Comparison of ENCODE assay signal across 18 cellular contexts in the genomic region with DNA sequence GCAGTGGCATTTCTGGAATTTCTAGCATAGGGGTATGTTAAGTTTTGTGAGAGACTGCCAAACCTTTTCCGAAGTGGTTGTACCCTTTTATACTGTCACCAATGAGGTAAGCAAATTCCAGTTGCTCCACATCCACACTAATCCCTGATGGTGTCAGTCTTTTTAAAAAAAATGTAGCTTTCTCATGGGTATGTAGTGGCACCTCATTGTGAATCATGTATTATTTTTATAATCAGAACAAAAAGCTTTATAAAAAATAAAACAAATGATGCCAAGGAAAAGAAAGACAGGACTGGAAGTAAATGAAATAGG.
DNase-seq lines count a peak whose midpoint lies in the region; ATAC-seq and TF ChIP-seq lines count a peak whose summit lies in the region.
"Had no signal": no experiment of that assay in that cellular context is flagged by ENCODE, and none has a peak within 500 bp of the region (broad histone marks: within the 10 kb centered on the region; RNA-seq: fewer than 3 reads in every experiment).

No MANE protein-coding gene starts in this region.

- peaks cover 6% of the 10 kb centered on the region for H3K36me3 Mint-ChIP-seq in MCF 10A (ENCODE audit: insufficient read depth, unreplicated experiment)
- no peaks in the 10 kb centered on the region for H3K36me3 Mint-ChIP-seq in CD8-positive, alpha-beta T cell

- no peak for ATAC-seq in CD8-positive, alpha-beta T cell
- ATAC-seq: A549 had no signal

- peak overlapping the region; percentile 27 for H3K27ac Mint-ChIP-seq in MCF 10A (ENCODE audit: low read depth, unreplicated experiment)
- H3K27ac Mint-ChIP-seq in CD8-positive, alpha-beta T cell, result no peak overlapping the region
- H3K27ac Mint-ChIP-seq: CD8-positive, alpha-beta memory T cell; HFFc6 had no signal

- no peak for TF ChIP-seq CTCF in MCF 10A (IDR thresholded peaks at IDR 0.05; ENCODE audit: unreplicated experiment)
- no peak for TF ChIP-seq CTCF in breast epithelium (IDR thresholded peaks at IDR 0.05)
- TF ChIP-seq CTCF in retinal pigment epithelial cell (conservative IDR thresholded peaks at IDR 0.05; ENCODE audit: low read depth, low read length), result no peak
- no peak for TF ChIP-seq CTCF in CD8-positive, alpha-beta T cell (IDR thresholded peaks at IDR 0.05)

- POLR2A ChIA-PET in MCF 10A (lab: Yijun Ruan, JAX), result interaction anchor here (1.0 kb wide), 1 partner anchor 184 kb away, joined by 3 read pairs; no protein-coding TSS in a partner anchor
- POLR2A ChIA-PET in CD8-positive, alpha-beta T cell (lab: Charles Lee), result no interaction called here

- no peak for DNase-seq in MCF 10A (ENCODE audit: unreplicated experiment)
- no peak for DNase-seq in breast epithelium (ENCODE audit: low spot score in 2 of 2)
- peak; percentile 62 for DNase-seq in astrocyte of the hippocampus (ENCODE audit: low read depth, low spot score)
- peak; percentile 84 for DNase-seq in retinal pigment epithelial cell (ENCODE audit: low read depth)
- DNase-seq in OCI-M2 (lab: John Stamatoyannopoulos, UW; ENCODE audit: unreplicated experiment), result no peak
- DNase-seq in CD8-positive, alpha-beta T cell, result no peak
- no peak for DNase-seq in activated CD4-positive, CD25-positive, alpha-beta regulatory T cell treated with anti-CD3 and anti-CD28 coated beads, Interleukin-2, amount 50 U/mL, for 72 hours
- DNase-seq: CD8-positive, alpha-beta memory T cell; DMS 273 treated with DMSO at 0.1 percent for 48 hours; DMS53; DND-41; HCEC 1CT; HFFc6 had no signal

- CTCF ChIA-PET in MCF 10A (lab: Yijun Ruan, JAX), result interaction anchor here (0.6 to 7.6 kb wide), 10 partner anchors 9 to 213 kb away, joined by 3 to 130 read pairs (median 3); no protein-coding TSS in a partner anchor
- CTCF ChIA-PET in CD8-positive, alpha-beta T cell (lab: Charles Lee), result interaction anchor here (0.9 to 2.1 kb wide), 2 partner anchors 17 to 135 kb away, joined by 3 to 12 read pairs; no protein-coding TSS in a partner anchor

- no TSS peak for BruUV-seq in MCF 10A (replicated peaks; lab: Mats Ljungman, UMichigan)

- H3K36me3 ChIP-seq in breast epithelium, result no peaks in the 10 kb centered on the region
- no peaks in the 10 kb centered on the region for H3K36me3 ChIP-seq in CD8-positive, alpha-beta T cell (ENCODE audit: insufficient read depth, low read length)
- H3K36me3 ChIP-seq: BLaER1 had no signal

- no peaks in the 10 kb centered on the region for H3K4me1 ChIP-seq in breast epithelium
- no peaks in the 10 kb centered on the region for H3K4me1 ChIP-seq in CD8-positive, alpha-beta T cell (ENCODE audit: insufficient read depth, low read length)
- H3K4me1 ChIP-seq: BLaER1 had no signal

- no peaks in the 10 kb centered on the region for H3K27me3 ChIP-seq in breast epithelium
- H3K27me3 ChIP-seq in CD8-positive, alpha-beta T cell (ENCODE audit: insufficient read depth, low read length), result no peaks in the 10 kb centered on the region
- H3K27me3 ChIP-seq: BLaER1 had no signal

- no peaks in the 10 kb centered on the region for H3K27me3 Mint-ChIP-seq in MCF 10A (ENCODE audit: insufficient read depth, unreplicated experiment)
- peaks cover 22% of the 10 kb centered on the region for H3K27me3 Mint-ChIP-seq in CD8-positive, alpha-beta T cell (ENCODE audit: low read depth)

- H3K4me3 Mint-ChIP-seq in MCF 10A (ENCODE audit: unreplicated experiment), result no peak overlapping the region
- no peak overlapping the region for H3K4me3 Mint-ChIP-seq in CD8-positive, alpha-beta T cell
- H3K4me3 Mint-ChIP-seq: CD8-positive, alpha-beta memory T cell; HFFc6 had no signal

- H3K27ac ChIP-seq in breast epithelium, result no peak overlapping the region
- no peak overlapping the region for H3K27ac ChIP-seq in CD8-positive, alpha-beta T cell (ENCODE audit: low read depth, low read length)
- H3K27ac ChIP-seq: 22Rv1, A549, BLaER1, HL-60, KMS-11 had no signal

- peaks cover 23% of the 10 kb centered on the region for H3K4me1 Mint-ChIP-seq in MCF 10A (ENCODE audit: insufficient read depth, unreplicated experiment)
- H3K4me1 Mint-ChIP-seq in CD8-positive, alpha-beta T cell (ENCODE audit: low read depth), result peaks cover 5% of the 10 kb centered on the region

- no peaks in the 10 kb centered on the region for H3K9me3 Mint-ChIP-seq in MCF 10A (ENCODE audit: unreplicated experiment)
- no peaks in the 10 kb centered on the region for H3K9me3 Mint-ChIP-seq in CD8-positive, alpha-beta T cell
- H3K9me3 Mint-ChIP-seq: CD8-positive, alpha-beta memory T cell; HFFc6 had no signal

- intact Hi-C loops in MCF 10A (cut with micrococcal nuclease), result no loop called here
- intact Hi-C loops in breast epithelium (cut with DNase I; ENCODE audit: low total_unique reads), result no loop called here
- intact Hi-C loops in CD8-positive, alpha-beta T cell (cut with DNase I, micrococcal nuclease), result no loop called here

- H3K4me3 ChIP-seq in breast epithelium, result no peak overlapping the region
- H3K4me3 ChIP-seq in retinal pigment epithelial cell (ENCODE audit: low read length), result no peak overlapping the region
- no peak overlapping the region for H3K4me3 ChIP-seq in CD8-positive, alpha-beta T cell (ENCODE audit: low read depth, low read length)
- H3K4me3 ChIP-seq: A549, BLaER1 had no signal

- no peak for TF ChIP-seq POLR2A in breast epithelium (IDR thresholded peaks at IDR 0.05)

- no peaks in the 10 kb centered on the region for H3K9me3 ChIP-seq in breast epithelium
- no peaks in the 10 kb centered on the region for H3K9me3 ChIP-seq in CD8-positive, alpha-beta T cell (ENCODE audit: low read length)
- H3K9me3 ChIP-seq: A549, BLaER1 had no signal

Comparison
In these comparisons a context has a peak if more than half of its experiments do, and no peak if none do; other contexts are left out.
1. DNase-seq: peak in astrocyte of the hippocampus (single experiment) and retinal pigment epithelial cell (single experiment); none in MCF 10A (single experiment), breast epithelium (0 of 2), OCI-M2 (single experiment), CD8-positive, alpha-beta T cell (0 of 7) and activated CD4-positive, CD25-positive, alpha-beta regulatory T cell treated with anti-CD3 and anti-CD28 coated beads, Interleukin-2, amount 50 U/mL, for 72 hours (single experiment).